In genomic region chr7:28142650-28143049, GRCh38 we compare ENCODE assay signal across 2 cellular contexts.
TF ChIP-seq lines count a peak whose summit lies in the region.

No MANE protein-coding gene starts in this region.

TF ChIP-seq in GM23338, 12 proteins besides CTCF, POLR2A, EP300 and RAD21 (continued from another document):
- TF ChIP-seq ETS1 (IDR thresholded peaks at IDR 0.05) (no peak), EZH2phosphoT487 (IDR thresholded peaks at IDR 0.05; ENCODE audit: unreplicated experiment) (no peak), CREB1 (CRISPR knock-in tag; IDR thresholded peaks at IDR 0.05; ENCODE audit: low read depth) (no peak), JUNB (IDR thresholded peaks at IDR 0.05; ENCODE audit: unreplicated experiment) (no peak), REST (IDR thresholded peaks at IDR 0.05; ENCODE audit: unreplicated experiment) (no peak), ZNF462 (CRISPR knock-in tag; IDR thresholded peaks at IDR 0.05) (no peak), NANOG (IDR thresholded peaks at IDR 0.05; ENCODE audit: borderline replicate concordance) (no peak), ZNF114 (CRISPR knock-in tag; IDR thresholded peaks at IDR 0.05) (no peak), POLR2AphosphoS5 (IDR thresholded peaks at IDR 0.05; ENCODE audit: low read depth) (no peak)

TF ChIP-seq in K562, 482 proteins besides CTCF, POLR2A, EP300 and RAD21:
- TF ChIP-seq ATF6 (CRISPR knock-in tag; IDR thresholded peaks at IDR 0.05): no peak
- TF ChIP-seq CCNT2 (IDR thresholded peaks at IDR 0.05; ENCODE audit: borderline replicate concordance, extremely low read depth, insufficient read length, low read depth, low read length): no peak
- TF ChIP-seq ZC3H4 (CRISPR knock-in tag; IDR thresholded peaks at IDR 0.05; ENCODE audit: borderline replicate concordance): no peak
